ENCODE assay signal across 20 cellular contexts in the genomic region with DNA sequence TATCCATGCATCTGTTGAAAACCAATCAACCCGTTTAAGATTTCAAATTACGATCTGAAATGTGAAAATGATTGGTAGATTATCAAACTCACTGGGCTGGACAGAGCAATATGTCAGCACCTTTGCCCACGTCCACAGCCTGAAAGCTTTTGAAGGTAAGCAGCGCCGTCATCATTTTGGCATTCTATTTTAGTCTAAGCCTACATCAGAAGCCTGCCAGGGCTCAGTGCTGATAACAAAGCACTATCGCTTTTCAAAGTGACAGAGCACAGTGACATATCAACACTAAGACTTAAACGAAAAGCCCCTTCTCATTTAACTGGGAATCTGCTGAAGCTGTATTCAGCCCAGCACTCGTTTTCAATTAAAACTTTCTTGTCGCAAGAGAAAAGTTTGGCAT.
"Had no signal": no experiment of that assay in that cellular context is flagged by ENCODE, and none has a peak within 500 bp of the region (broad histone marks: within the 10 kb centered on the region; RNA-seq: fewer than 3 reads in every experiment).

No MANE protein-coding gene starts in this region.

- H3K4me3 Mint-ChIP-seq: dendritic cell treated with granulocyte-macrophage colony-stimulating factor and Interleukin-4, amounts not matched to agents 40 ng/mL and 50 ng/mL, for 4 days; naive thymus-derived CD8-positive, alpha-beta T cell; neural crest cell; stimulated activated memory B cell treated with anti-CD40 and anti-IgM and Interleukin-4, amounts not matched to agents 10 μg/mL and 1 μg/mL and 100 μg/mL, for 72 hours; stimulated activated naive CD8-positive, alpha-beta T cell treated with anti-CD3 and anti-CD28 coated beads, Interleukin-15, Interleukin-2, amounts not matched to agents 100 ng/mL and 50 ng/mL, for 24 hours had no signal

- H3K4me1 ChIP-seq: heart left ventricle, right lobe of liver, spleen, tibial artery, upper lobe of right lung, vagina had no signal

- DNase-seq: foreskin melanocyte; heart left ventricle; hippocampal formation; kidney glomerular epithelial cell; naive thymus-derived CD8-positive, alpha-beta T cell; nucleus accumbens; ovary; right lobe of liver; spleen; stimulated activated CD4-positive, alpha-beta T cell treated with anti-CD3 and anti-CD28 coated beads, Interleukin-15, amount 100 ng/mL, for 24 hours; stimulated activated CD4-positive, alpha-beta T cell treated with anti-CD3 and anti-CD28 coated beads, Interleukin-1b, Interleukin-23, amount 100 ng/mL, for 48 hours; stimulated activated CD4-positive, alpha-beta T cell treated with anti-CD3 and anti-CD28 coated beads, Interleukin-4, amount 100 ng/mL, for 24 hours; tibial artery; upper lobe of right lung had no signal

- H3K9me3 ChIP-seq: heart left ventricle, ovary, right lobe of liver, tibial artery, upper lobe of right lung, vagina had no signal

- H3K4me3 ChIP-seq: heart left ventricle, ovary, right lobe of liver, spleen, tibial artery, upper lobe of right lung, vagina had no signal

- H3K36me3 ChIP-seq: heart left ventricle, ovary, right lobe of liver, spleen, tibial artery, upper lobe of right lung, vagina had no signal

- H3K27me3 Mint-ChIP-seq: dendritic cell treated with granulocyte-macrophage colony-stimulating factor and Interleukin-4, amounts not matched to agents 40 ng/mL and 50 ng/mL, for 4 days; naive thymus-derived CD8-positive, alpha-beta T cell; progenitor cell of endocrine pancreas; stimulated activated memory B cell treated with anti-CD40 and anti-IgM and Interleukin-4, amounts not matched to agents 10 μg/mL and 1 μg/mL and 100 μg/mL, for 72 hours; stimulated activated naive CD8-positive, alpha-beta T cell treated with anti-CD3 and anti-CD28 coated beads, Interleukin-15, Interleukin-2, amounts not matched to agents 100 ng/mL and 50 ng/mL, for 24 hours had no signal

- H3K9me3 Mint-ChIP-seq: dendritic cell treated with granulocyte-macrophage colony-stimulating factor and Interleukin-4, amounts not matched to agents 40 ng/mL and 50 ng/mL, for 4 days had no signal

- H3K27ac ChIP-seq: heart left ventricle, ovary, right lobe of liver, spleen, tibial artery, upper lobe of right lung, vagina had no signal

- H3K36me3 Mint-ChIP-seq: naive thymus-derived CD8-positive, alpha-beta T cell; stimulated activated memory B cell treated with anti-CD40 and anti-IgM and Interleukin-4, amounts not matched to agents 10 μg/mL and 1 μg/mL and 100 μg/mL, for 72 hours had no signal

- H3K27ac Mint-ChIP-seq: dendritic cell treated with granulocyte-macrophage colony-stimulating factor and Interleukin-4, amounts not matched to agents 40 ng/mL and 50 ng/mL, for 4 days; naive thymus-derived CD8-positive, alpha-beta T cell; progenitor cell of endocrine pancreas; stimulated activated memory B cell treated with anti-CD40 and anti-IgM and Interleukin-4, amounts not matched to agents 10 μg/mL and 1 μg/mL and 100 μg/mL, for 72 hours; stimulated activated naive CD8-positive, alpha-beta T cell treated with anti-CD3 and anti-CD28 coated beads, Interleukin-15, Interleukin-2, amounts not matched to agents 100 ng/mL and 50 ng/mL, for 24 hours had no signal

- ATAC-seq: naive thymus-derived CD8-positive, alpha-beta T cell; right lobe of liver; stimulated activated memory B cell treated with anti-CD40 and anti-IgM and Interleukin-4, amounts not matched to agents 10 μg/mL and 1 μg/mL and 100 μg/mL, for 72 hours; upper lobe of right lung had no signal

- H3K4me1 Mint-ChIP-seq: naive thymus-derived CD8-positive, alpha-beta T cell; neural crest cell; stimulated activated memory B cell treated with anti-CD40 and anti-IgM and Interleukin-4, amounts not matched to agents 10 μg/mL and 1 μg/mL and 100 μg/mL, for 72 hours had no signal

- H3K27me3 ChIP-seq: heart left ventricle, ovary, right lobe of liver, spleen, tibial artery, upper lobe of right lung, vagina had no signal
